9 cellular contexts compared by ENCODE assay signal in genomic region chr11:78149646-78150045, GRCh38. TPM values are rescaled to one million over a fixed set of nuclear protein-coding genes. Genes with fewer than 3 reads are reported as not detected.
DNase-seq lines count a peak whose midpoint lies in the region; ATAC-seq and TF ChIP-seq lines count a peak whose summit lies in the region.
"Had no signal": no experiment of that assay in that cellular context is flagged by ENCODE, and none has a peak within 500 bp of the region (broad histone marks: within the 10 kb centered on the region; RNA-seq: fewer than 3 reads in every experiment).

No MANE protein-coding gene starts in this region.

- no peaks in the 10 kb centered on the region for H3K4me1 Mint-ChIP-seq in activated CD8-positive, alpha-beta memory T cell treated with anti-CD3 and anti-CD28 coated beads, Interleukin-2, amount 10 ng/mL, durations not matched to agents 7 days and 5 days

- H3K36me3 Mint-ChIP-seq in activated CD8-positive, alpha-beta memory T cell treated with anti-CD3 and anti-CD28 coated beads, Interleukin-2, amount 10 ng/mL, durations not matched to agents 7 days and 5 days, result no peaks in the 10 kb centered on the region

- H3K27ac Mint-ChIP-seq in activated CD8-positive, alpha-beta memory T cell treated with anti-CD3 and anti-CD28 coated beads, Interleukin-2, amount 10 ng/mL, durations not matched to agents 7 days and 5 days, result no peak overlapping the region
- H3K27ac Mint-ChIP-seq: activated T-helper 1 cell treated with anti-CD3 and anti-CD28 coated beads, Interleukin-12 subunit alpha, Interleukin-12 subunit beta, Interleukin-2, Interleukin-4 antibody, amounts not matched to agents 30 ng/mL and 10 ng/mL and 1 ng/mL, durations not matched to agents 14 hours and 24 hours and 36 hours had no signal

- ATAC-seq in left lobe of liver (peak; percentile 83), HG03095 (IDR thresholded peaks at IDR 0.05; ENCODE audit: unreplicated experiment) (no peak), HG02642 (IDR thresholded peaks at IDR 0.05; ENCODE audit: poor library complexity, unreplicated experiment) (no peak)
- ATAC-seq in activated CD8-positive, alpha-beta memory T cell treated with anti-CD3 and anti-CD28 coated beads, Interleukin-2, amount 10 ng/mL, durations not matched to agents 7 days and 5 days, result no peak

- peak; percentile 69 for DNase-seq in AG08395 (ENCODE audit: low spot score)
- peak; percentile 39 for DNase-seq in HT1080 (ENCODE audit: low read depth)
- peak; percentile 72 for DNase-seq in brain microvascular endothelial cell
- no peak for DNase-seq in left lobe of liver (ENCODE audit: low spot score)
- DNase-seq in activated CD8-positive, alpha-beta memory T cell treated with anti-CD3 and anti-CD28 coated beads, Interleukin-2, amount 10 ng/mL, durations not matched to agents 7 days and 5 days, result no peak
- no peak for DNase-seq in HUDEP-2 (lab: John Stamatoyannopoulos, UW; ENCODE audit: unreplicated experiment in 76 of 76)

- H3K27me3 ChIP-seq in brain microvascular endothelial cell (replicated peaks), result no peaks in the 10 kb centered on the region

- TF ChIP-seq CTCF in brain microvascular endothelial cell (IDR thresholded peaks at IDR 0.05; ENCODE audit: low read depth, low read length, missing control alignments), result peak; percentile 56

- no peaks in the 10 kb centered on the region for H3K9me3 Mint-ChIP-seq in activated CD8-positive, alpha-beta memory T cell treated with anti-CD3 and anti-CD28 coated beads, Interleukin-2, amount 10 ng/mL, durations not matched to agents 7 days and 5 days (ENCODE audit: low read depth)
- H3K9me3 Mint-ChIP-seq: activated T-helper 1 cell treated with anti-CD3 and anti-CD28 coated beads, Interleukin-12 subunit alpha, Interleukin-12 subunit beta, Interleukin-2, Interleukin-4 antibody, amounts not matched to agents 30 ng/mL and 10 ng/mL and 1 ng/mL, durations not matched to agents 14 hours and 24 hours and 36 hours had no signal

- H3K4me3 Mint-ChIP-seq in activated CD8-positive, alpha-beta memory T cell treated with anti-CD3 and anti-CD28 coated beads, Interleukin-2, amount 10 ng/mL, durations not matched to agents 7 days and 5 days, result no peak overlapping the region
- H3K4me3 Mint-ChIP-seq: activated T-helper 1 cell treated with anti-CD3 and anti-CD28 coated beads, Interleukin-12 subunit alpha, Interleukin-12 subunit beta, Interleukin-2, Interleukin-4 antibody, amounts not matched to agents 30 ng/mL and 10 ng/mL and 1 ng/mL, durations not matched to agents 14 hours and 24 hours and 36 hours had no signal

- H3K4me3 ChIP-seq in brain microvascular endothelial cell (ENCODE audit: low read depth, low read length), result no peak overlapping the region

- H3K27me3 Mint-ChIP-seq in activated CD8-positive, alpha-beta memory T cell treated with anti-CD3 and anti-CD28 coated beads, Interleukin-2, amount 10 ng/mL, durations not matched to agents 7 days and 5 days, result no peaks in the 10 kb centered on the region

- CTCF ChIA-PET in activated CD8-positive, alpha-beta memory T cell treated with anti-CD3 and anti-CD28 coated beads, Interleukin-2, amount 10 ng/mL, durations not matched to agents 7 days and 5 days (lab: Charles Lee), result interaction anchor here (2.1 kb wide), 1 partner anchor 414 kb away, joined by 6 read pairs; no protein-coding TSS in a partner anchor

- H3K27ac ChIP-seq in brain microvascular endothelial cell, result no peak overlapping the region

- in situ Hi-C loops in brain microvascular endothelial cell (cut with HindIII; ENCODE audit: low pct_ligation_motif_present, low sequenced_read_pairs), result no loop called here

- H3K36me3 ChIP-seq in brain microvascular endothelial cell (replicated peaks), result no peaks in the 10 kb centered on the region

RNA-seq across cellular contexts. Expression of gene ALG8, which starts 10.2 kb away (rescaled TPM):
- 39.2 and 56.8 TPM in 2 replicates for total RNA-seq in HT1080 (2014; rRNA removed; shearing (Covaris generic))
- 57.1 and 58.2 TPM in 2 replicates for polyA plus RNA-seq in HT1080 (2015; cell fraction: cytosol; rRNA removed)
- 107 and 124 TPM in 2 replicates for polyA plus RNA-seq in HT1080 (2015; cell fraction: nucleus; rRNA removed)
- 29.6 TPM for total RNA-seq in left lobe of liver
- 10 to 100 TPM; 47.3 to 51.6 TPM for total RNA-seq in activated CD8-positive, alpha-beta memory T cell treated with anti-CD3 and anti-CD28 coated beads, Interleukin-2, amount 10 ng/mL, durations not matched to agents 7 days and 5 days

RNA-seq across cellular contexts. Expression of gene KCTD21, which starts 38.8 kb away (rescaled TPM):
- 5.5 and 7.5 TPM in 2 replicates for total RNA-seq in HT1080 (2014; rRNA removed; shearing (Covaris generic))
- polyA plus RNA-seq in HT1080 (2015; cell fraction: cytosol; rRNA removed), result 5.3 and 5.8 TPM in 2 replicates
- 3.6 and 5.0 TPM in 2 replicates for polyA plus RNA-seq in HT1080 (2015; cell fraction: nucleus; rRNA removed)
- 12.5 TPM for total RNA-seq in left lobe of liver
- 1 to 10 TPM; 6.4 to 7.3 TPM for total RNA-seq in activated CD8-positive, alpha-beta memory T cell treated with anti-CD3 and anti-CD28 coated beads, Interleukin-2, amount 10 ng/mL, durations not matched to agents 7 days and 5 days

RNA-seq across cellular contexts. Expression of gene USP35, which starts 39.1 kb away (rescaled TPM):
- total RNA-seq in HT1080 (2014; rRNA removed; shearing (Covaris generic)), result 5.3 and 5.9 TPM in 2 replicates
- 3.0 and 3.1 TPM in 2 replicates for polyA plus RNA-seq in HT1080 (2015; cell fraction: cytosol; rRNA removed)
- 19.2 and 21.5 TPM in 2 replicates for polyA plus RNA-seq in HT1080 (2015; cell fraction: nucleus; rRNA removed)
- total RNA-seq in left lobe of liver, result 7.8 TPM
- total RNA-seq in activated CD8-positive, alpha-beta memory T cell treated with anti-CD3 and anti-CD28 coated beads, Interleukin-2, amount 10 ng/mL, durations not matched to agents 7 days and 5 days, result 10 to 100 TPM in 1 of 2 experiments, 1 to 10 TPM in 1; 8.5 to 10.6 TPM

Comparison
In these comparisons a context has a peak if more than half of its experiments do, and no peak if none do; other contexts are left out.
1. DNase-seq: peak in AG08395 (single experiment), HT1080 (single experiment) and brain microvascular endothelial cell (single experiment); none in left lobe of liver (single experiment), activated CD8-positive, alpha-beta memory T cell treated with anti-CD3 and anti-CD28 coated beads, Interleukin-2, amount 10 ng/mL, durations not matched to agents 7 days and 5 days (single experiment) and HUDEP-2 (0 of 76).